In genomic region chr4:132275583-132276121, GRCh38 we compare ENCODE assay signal across 27 cellular contexts.
"Had no signal": no experiment of that assay in that cellular context is flagged by ENCODE, and none has a peak within 500 bp of the region (broad histone marks: within the 10 kb centered on the region; RNA-seq: fewer than 3 reads in every experiment).

No MANE protein-coding gene starts in this region.

- H3K27ac ChIP-seq: gastroesophageal sphincter, heart left ventricle, hepatocyte, left lung, neutrophil, pancreas, right atrium auricular region, stomach, thyroid gland, vagina had no signal

- DNase-seq: cortex of kidney; effector memory CD8-positive, alpha-beta T cell; foreskin fibroblast; heart left ventricle; left cardiac atrium; mesenchymal stem cell; mucosa of descending colon; naive B cell; stimulated activated CD4-positive, alpha-beta T cell treated with anti-CD3 and anti-CD28 coated beads, Interleukin-12 subunit alpha, Interleukin-12 subunit beta, amount 100 ng/mL, for 4 hours; stimulated activated CD4-positive, alpha-beta T cell treated with anti-CD3 and anti-CD28 coated beads, Interleukin-1b, Interleukin-23, amount 100 ng/mL, for 48 hours; stimulated activated CD4-positive, alpha-beta T cell treated with anti-CD3 and anti-CD28 coated beads, Interleukin-4, amount 100 ng/mL, for 1 hour; stimulated activated CD8-positive, alpha-beta memory T cell treated with anti-CD3 and anti-CD28 coated beads, Interleukin-4, amount 100 ng/mL, for 48 hours; stimulated activated naive CD4-positive, alpha-beta T cell treated with Interleukin-2 at 50 U/mL for 16 hours; stomach; thyroid gland; trophoblast cell had no signal

- H3K79me2 ChIP-seq: hepatocyte had no signal

- H3K4me3 ChIP-seq: gastroesophageal sphincter, heart left ventricle, hepatocyte, left lung, mucosa of descending colon, pancreas, right atrium auricular region, smooth muscle cell, stomach, thyroid gland, vagina had no signal

- H3K4me1 ChIP-seq: gastroesophageal sphincter, heart left ventricle, left lung, pancreas, right atrium auricular region, stomach, thyroid gland, vagina had no signal

- H3K36me3 ChIP-seq: gastroesophageal sphincter, heart left ventricle, left lung, neutrophil, pancreas, right atrium auricular region, stomach, thyroid gland, vagina had no signal

- H3K27me3 ChIP-seq: gastroesophageal sphincter, heart left ventricle, hepatocyte, left lung, neutrophil, pancreas, right atrium auricular region, stomach, thyroid gland, vagina had no signal

- ATAC-seq: effector memory CD8-positive, alpha-beta T cell; esophagus mucosa; gastroesophageal sphincter; heart left ventricle; left cardiac atrium; left lung; mucosa of descending colon; natural killer cell treated with Interleukin-12 subunit alpha and Interleukin-12 subunit beta and Interleukin-15 and Interleukin-18, amount 100 ng/mL, for 72 hours; pancreas; sciatic nerve had no signal

- H2AFZ ChIP-seq: hepatocyte had no signal

- H3K4me2 ChIP-seq: hepatocyte, smooth muscle cell had no signal

- H3K9me3 ChIP-seq: gastroesophageal sphincter, heart left ventricle, left lung, neutrophil, pancreas, right atrium auricular region, stomach, thyroid gland, vagina had no signal
